ENCODE assay signal across 18 cellular contexts in genomic region chr3:28637742-28638141, GRCh38.
"Had no signal": no experiment of that assay in that cellular context is flagged by ENCODE, and none has a peak within 500 bp of the region (broad histone marks: within the 10 kb centered on the region; RNA-seq: fewer than 3 reads in every experiment).

No MANE protein-coding gene starts in this region.

- H3K4me1 Mint-ChIP-seq: activated naive CD4-positive, alpha-beta T cell treated with anti-CD3 and anti-CD28 coated beads, Interleukin-2, amount 10 ng/mL, durations not matched to agents 7 days and 5 days; activated naive CD8-positive, alpha-beta T cell treated with anti-CD3 and anti-CD28 coated beads, Interleukin-2, amount 50 U/mL, for 24 hours; central memory CD8-positive, alpha-beta T cell; naive B cell; neural crest cell had no signal

- H3K36me3 Mint-ChIP-seq: activated naive CD4-positive, alpha-beta T cell treated with anti-CD3 and anti-CD28 coated beads, Interleukin-2, amount 10 ng/mL, durations not matched to agents 7 days and 5 days; naive B cell had no signal

- H3K36me3 ChIP-seq: brain microvascular endothelial cell, colonic mucosa, thyroid gland had no signal

- H3K9me3 ChIP-seq: colonic mucosa, thyroid gland had no signal

- H3K27ac Mint-ChIP-seq: activated naive CD4-positive, alpha-beta T cell treated with anti-CD3 and anti-CD28 coated beads, Interleukin-2, amount 10 ng/mL, durations not matched to agents 7 days and 5 days; activated naive CD8-positive, alpha-beta T cell treated with anti-CD3 and anti-CD28 coated beads, Interleukin-2, amount 50 U/mL, for 24 hours; naive B cell had no signal

- H3K27me3 ChIP-seq: brain microvascular endothelial cell, colonic mucosa, foreskin keratinocyte, thyroid gland had no signal

- DNase-seq: activated CD4-positive, alpha-beta T cell treated with anti-CD3 and anti-CD28 coated beads, Interleukin-2, amount 50 U/mL, for 1 hour; activated CD4-positive, CD25-positive, alpha-beta regulatory T cell treated with anti-CD3 and anti-CD28 coated beads, Interleukin-2, amount 50 U/mL, for 72 hours; activated CD8-positive, alpha-beta memory T cell treated with anti-CD3 and anti-CD28 coated beads, Interleukin-2, amount 50 U/mL, for 48 hours; activated effector memory CD4-positive, alpha-beta T cell treated with Interleukin-2 at 50 U/mL for 16 hours; activated naive CD4-positive, alpha-beta T cell treated with anti-CD3 and anti-CD28 coated beads, Interleukin-2, amount 10 ng/mL, durations not matched to agents 7 days and 5 days; activated naive CD8-positive, alpha-beta T cell treated with anti-CD3 and anti-CD28 coated beads, Interleukin-2, amount 50 U/mL, for 24 hours; activated T-cell treated with anti-CD3 and anti-CD28 coated beads, Interleukin-2, amount 50 U/mL, for 48 hours; aorta; brain microvascular endothelial cell; colonic mucosa; foreskin keratinocyte; naive B cell; stimulated activated CD4-positive, alpha-beta T cell treated with anti-CD3 and anti-CD28 coated beads, Interleukin-2, amount 100 ng/mL, for 24 hours; stimulated activated naive CD4-positive, alpha-beta T cell treated with Interleukin-2 at 50 U/mL for 16 hours; thyroid gland had no signal

- ATAC-seq: activated naive CD8-positive, alpha-beta T cell treated with anti-CD3 and anti-CD28 coated beads, Interleukin-2, amount 50 U/mL, for 24 hours; foreskin keratinocyte; left lobe of liver had no signal

- H3K27me3 Mint-ChIP-seq: activated naive CD4-positive, alpha-beta T cell treated with anti-CD3 and anti-CD28 coated beads, Interleukin-2, amount 10 ng/mL, durations not matched to agents 7 days and 5 days had no signal

- H3K9me3 Mint-ChIP-seq: activated naive CD4-positive, alpha-beta T cell treated with anti-CD3 and anti-CD28 coated beads, Interleukin-2, amount 10 ng/mL, durations not matched to agents 7 days and 5 days; activated naive CD8-positive, alpha-beta T cell treated with anti-CD3 and anti-CD28 coated beads, Interleukin-2, amount 50 U/mL, for 24 hours; central memory CD8-positive, alpha-beta T cell; neural crest cell had no signal

- H3K4me3 Mint-ChIP-seq: activated naive CD4-positive, alpha-beta T cell treated with anti-CD3 and anti-CD28 coated beads, Interleukin-2, amount 10 ng/mL, durations not matched to agents 7 days and 5 days; activated naive CD8-positive, alpha-beta T cell treated with anti-CD3 and anti-CD28 coated beads, Interleukin-2, amount 50 U/mL, for 24 hours; central memory CD8-positive, alpha-beta T cell; naive B cell; neural crest cell had no signal

- H3K27ac ChIP-seq: brain microvascular endothelial cell, colonic mucosa, foreskin keratinocyte, thyroid gland had no signal

- H3K4me1 ChIP-seq: colonic mucosa, foreskin keratinocyte, thyroid gland had no signal

- H3K4me3 ChIP-seq: colonic mucosa, thyroid gland had no signal
